8 cellular contexts compared by ENCODE assay signal in genomic region chr19:46600393-46601317, GRCh38. TPM values are rescaled to one million over a fixed set of nuclear protein-coding genes. Genes with fewer than 3 reads are reported as not detected.
DNase-seq lines count a peak whose midpoint lies in the region; ATAC-seq and TF ChIP-seq lines count a peak whose summit lies in the region.

No MANE protein-coding gene starts in this region.

- H3K9ac ChIP-seq in DND-41 (ENCODE audit: low read depth, low read length) (peak overlapping the region; percentile 93), KMS-11 (peak overlapping the region; percentile 99)

- peaks cover 45% of the 10 kb centered on the region for H3K79me2 ChIP-seq in DND-41 (ENCODE audit: insufficient read depth, low read length)
- peaks cover 32% of the 10 kb centered on the region; the same call in 1 of the 2 replicates for H3K79me2 ChIP-seq in KMS-11 (ENCODE audit: insufficient read depth, low read depth)

- H3K9me3 Mint-ChIP-seq in naive thymus-derived CD4-positive, alpha-beta T cell: peaks cover 0 to 20% (median 8%) of the 10 kb centered on the region in 11 donors
- H3K9me3 Mint-ChIP-seq in stimulated activated memory B cell treated with anti-CD40 and anti-IgM and Interleukin-4, amounts not matched to agents 10 μg/mL and 1 μg/mL and 100 μg/mL, for 72 hours: peaks cover 9% of the 10 kb centered on the region

- peak overlapping the region; percentile 95 for H2AFZ ChIP-seq in DND-41 (ENCODE audit: low read depth, low read length)
- peak overlapping the region; percentile 86 for H2AFZ ChIP-seq in KMS-11 (ENCODE audit: low read depth)

- H3K27me3 ChIP-seq in DND-41 (ENCODE audit: insufficient read depth, low read length, poor library complexity) (no peaks in the 10 kb centered on the region), KMS-11 (ENCODE audit: insufficient read depth, low read depth) (no peaks in the 10 kb centered on the region), Panc1 (ENCODE audit: control insufficient read depth, insufficient read depth, low read length) (no peaks in the 10 kb centered on the region)
- no peaks in the 10 kb centered on the region for H3K27me3 ChIP-seq in naive thymus-derived CD4-positive, alpha-beta T cell (ENCODE audit: control insufficient read depth in 2 of 2, insufficient read depth in 2 of 2, low read length in 2 of 2)

- CTCF ChIA-PET in Panc1 (lab: Charles Lee): interaction anchor here (0.6 kb wide), 1 partner anchor 30 kb away, joined by 3 read pairs; no protein-coding TSS in a partner anchor
- CTCF ChIA-PET in naive thymus-derived CD4-positive, alpha-beta T cell (lab: Charles Lee): interaction anchor here (0.9 to 3.7 kb wide), 6 partner anchors 11 to 92 kb away, joined by 3 to 17 read pairs (median 8); partner anchors contain the start of gene DACT3

- peak overlapping the region; percentile 100 for H3K27ac ChIP-seq in DND-41 (ENCODE audit: low read length)
- H3K27ac ChIP-seq in KMS-11: peak overlapping the region; percentile 98
- peak overlapping the region; percentile 95 for H3K27ac ChIP-seq in Panc1 (ENCODE audit: low read length)
- peak overlapping the region; percentile 99 for H3K27ac ChIP-seq in naive thymus-derived CD4-positive, alpha-beta T cell (ENCODE audit: low read depth, low read length)

- H3K4me1 Mint-ChIP-seq in naive thymus-derived CD4-positive, alpha-beta T cell: peaks cover 27 to 57% (median 46%) of the 10 kb centered on the region in 7 donors
- peaks cover 33% of the 10 kb centered on the region for H3K4me1 Mint-ChIP-seq in stimulated activated memory B cell treated with anti-CD40 and anti-IgM and Interleukin-4, amounts not matched to agents 10 μg/mL and 1 μg/mL and 100 μg/mL, for 72 hours

- DNase-seq in DND-41 (peak; percentile 98), Panc1 (ENCODE audit: low read depth, low spot score) (peak; percentile 78), fibroblast of mammary gland (ENCODE audit: low read depth) (peak; percentile 97)
- peak; percentile 94 to 95 for DNase-seq in activated T-helper 1 cell treated with anti-CD3 and anti-CD28 coated beads, Interleukin-2, amount 50 U/mL, for 16 hours (ENCODE audit: low read depth in 1 of 2, low spot score in 1 of 2)
- DNase-seq in naive thymus-derived CD4-positive, alpha-beta T cell: peak; percentile 96 to 99 (median 98)

- peaks cover 0 to 10% (median 0%) of the 10 kb centered on the region in 5 donors for H3K27me3 Mint-ChIP-seq in naive thymus-derived CD4-positive, alpha-beta T cell
- H3K27me3 Mint-ChIP-seq in stimulated activated memory B cell treated with anti-CD40 and anti-IgM and Interleukin-4, amounts not matched to agents 10 μg/mL and 1 μg/mL and 100 μg/mL, for 72 hours: no peaks in the 10 kb centered on the region

- POLR2A ChIA-PET in Panc1 (lab: Charles Lee): interaction anchor here (0.7 kb wide), 1 partner anchor 206 kb away, joined by 9 read pairs; no protein-coding TSS in a partner anchor
- POLR2A ChIA-PET in naive thymus-derived CD4-positive, alpha-beta T cell (lab: Charles Lee): interaction anchor here (0.6 to 4.5 kb wide), 18 partner anchors 11 to 1630 kb away, joined by 3 to 112 read pairs (median 5); partner anchors contain the start of genes ARHGAP35, DACT3, FKRP and PTGIR

- H3K9me3 ChIP-seq in DND-41 (ENCODE audit: insufficient read depth, low read length, severe bottlenecking): peaks cover 6% of the 10 kb centered on the region
- H3K9me3 ChIP-seq in Panc1 (ENCODE audit: control insufficient read depth, insufficient read depth, low read depth, low read length): peaks cover 3% of the 10 kb centered on the region; the same call in 1 of the 2 replicates
- H3K9me3 ChIP-seq in naive thymus-derived CD4-positive, alpha-beta T cell (ENCODE audit: control insufficient read depth in 2 of 3, low read length in 3 of 3): peaks cover 0 to 11% (median 0%) of the 10 kb centered on the region in 3 experiments

- TF ChIP-seq CTCF in DND-41 (IDR thresholded peaks at IDR 0.05; ENCODE audit: borderline replicate concordance, extremely low read depth, low read length, poor library complexity, severe bottlenecking) (peak; percentile 3), KMS-11 (conservative IDR thresholded peaks at IDR 0.05; ENCODE audit: low read depth, low read length) (no peak), Panc1 (IDR thresholded peaks at IDR 0.05) (no peak), fibroblast of mammary gland (conservative IDR thresholded peaks at IDR 0.05; ENCODE audit: control insufficient read depth, insufficient read depth, low read depth, low read length) (no peak)

- H3K36me3 Mint-ChIP-seq in naive thymus-derived CD4-positive, alpha-beta T cell: peaks cover 0 to 33% (median 6%) of the 10 kb centered on the region in 5 donors
- peaks cover 21% of the 10 kb centered on the region for H3K36me3 Mint-ChIP-seq in stimulated activated memory B cell treated with anti-CD40 and anti-IgM and Interleukin-4, amounts not matched to agents 10 μg/mL and 1 μg/mL and 100 μg/mL, for 72 hours

- peaks cover 34% of the 10 kb centered on the region for H3K36me3 ChIP-seq in DND-41 (ENCODE audit: insufficient read depth, low read length)
- H3K36me3 ChIP-seq in KMS-11 (ENCODE audit: insufficient read depth): no peaks in the 10 kb centered on the region
- H3K36me3 ChIP-seq in Panc1 (ENCODE audit: control insufficient read depth, insufficient read depth, low read length): no peaks in the 10 kb centered on the region; the same call in 1 of the 2 replicates
- peaks cover 0 to 15% (median 0%) of the 10 kb centered on the region in 3 experiments for H3K36me3 ChIP-seq in naive thymus-derived CD4-positive, alpha-beta T cell (ENCODE audit: control insufficient read depth in 2 of 3, insufficient read depth in 3 of 3, low read length in 3 of 3)

- H3K4me1 ChIP-seq in DND-41 (ENCODE audit: insufficient read depth, low read length): peaks cover 37% of the 10 kb centered on the region
- H3K4me1 ChIP-seq in KMS-11 (ENCODE audit: low read depth, poor library complexity, severe bottlenecking): peaks cover 21% of the 10 kb centered on the region
- H3K4me1 ChIP-seq in Panc1 (ENCODE audit: control insufficient read depth, insufficient read depth, low read length): peaks cover 14% of the 10 kb centered on the region
- H3K4me1 ChIP-seq in naive thymus-derived CD4-positive, alpha-beta T cell (ENCODE audit: control insufficient read depth in 2 of 2, insufficient read depth in 2 of 2, low read length in 2 of 2): peaks cover 15 to 30% of the 10 kb centered on the region in 2 donors

- peak overlapping the region; percentile 64 for H3K4me2 ChIP-seq in DND-41 (ENCODE audit: insufficient read depth, low read length)
- peak overlapping the region; percentile 30 for H3K4me2 ChIP-seq in KMS-11

- ATAC-seq in DND-41 (ENCODE audit: insufficient read depth, low read depth) (peak; percentile 88), GM21786 (IDR thresholded peaks at IDR 0.05; ENCODE audit: unreplicated experiment) (peak; percentile 72), Panc1 (peak; percentile 94)
- peak; percentile 91 for ATAC-seq in naive thymus-derived CD4-positive, alpha-beta T cell
- ATAC-seq in stimulated activated memory B cell treated with anti-CD40 and anti-IgM and Interleukin-4, amounts not matched to agents 10 μg/mL and 1 μg/mL and 100 μg/mL, for 72 hours: peak; percentile 95

- peak overlapping the region; percentile 95 to 100 (median 98) for H3K4me3 Mint-ChIP-seq in naive thymus-derived CD4-positive, alpha-beta T cell
- peak overlapping the region; percentile 92 for H3K4me3 Mint-ChIP-seq in stimulated activated memory B cell treated with anti-CD40 and anti-IgM and Interleukin-4, amounts not matched to agents 10 μg/mL and 1 μg/mL and 100 μg/mL, for 72 hours

- H3K27ac Mint-ChIP-seq in naive thymus-derived CD4-positive, alpha-beta T cell: peak overlapping the region; percentile 100
- H3K27ac Mint-ChIP-seq in stimulated activated memory B cell treated with anti-CD40 and anti-IgM and Interleukin-4, amounts not matched to agents 10 μg/mL and 1 μg/mL and 100 μg/mL, for 72 hours: peak overlapping the region; percentile 100

- H4K20me1 ChIP-seq in DND-41 (ENCODE audit: insufficient read depth, low read length) (peaks cover 37% of the 10 kb centered on the region), KMS-11 (ENCODE audit: insufficient read depth) (peaks cover 4% of the 10 kb centered on the region; the same call in 1 of the 2 replicates)

- in situ Hi-C loops in Panc1 (cut with HindIII; ENCODE audit: low pct_unique_long_range_greater_than_20kb, low sequenced_read_pairs): no loop called here

- intact Hi-C loops in Panc1 (cut with micrococcal nuclease; ENCODE audit: unreplicated experiment): no loop called here
- intact Hi-C loops in naive thymus-derived CD4-positive, alpha-beta T cell (cut with micrococcal nuclease): loop anchor here (1.0 to 10.0 kb wide), 16 partner anchors 11 to 1012 kb away; partner anchors contain the start of genes AP2S1 (in 2 of the 2), DACT3 (in 2 of the 2), FKRP (in 2 of the 2) and STRN4 (in 2 of the 2)

- TSS peak; percentile 90 for BruUV-seq in Panc1 (replicated peaks; lab: Mats Ljungman, UMichigan)

- peak overlapping the region; percentile 15 to 72; a peak in 3 of 4 replicates for H3K4me3 ChIP-seq in DND-41 (ENCODE audit: low read depth in 1 of 2, low read length in 2 of 2)
- no peak overlapping the region for H3K4me3 ChIP-seq in KMS-11 (IDR thresholded peaks at IDR 0.05; ENCODE audit: insufficient read depth, low read depth, low read length)
- H3K4me3 ChIP-seq in Panc1 (ENCODE audit: low read depth in 2 of 2, low read length in 2 of 2): peak overlapping the region; percentile 98 to 99
- H3K4me3 ChIP-seq in fibroblast of mammary gland (ENCODE audit: control insufficient read depth, low read depth, low read length): peak overlapping the region; percentile 100
- H3K4me3 ChIP-seq in naive thymus-derived CD4-positive, alpha-beta T cell (ENCODE audit: low read length): peak overlapping the region; percentile 69

RNA-seq across cellular contexts. Expression of gene CALM3, which starts 0.5 kb away (rescaled TPM):
- total RNA-seq in Panc1 (2021; ENCODE audit: unreplicated experiment): 212 TPM
- 249 TPM for polyA plus RNA-seq in Panc1 (2012; ENCODE audit: insufficient read length)
- total RNA-seq in naive thymus-derived CD4-positive, alpha-beta T cell: 100 to 1,000 TPM; 203 to 517 (median 266) TPM
- polyA plus RNA-seq in naive thymus-derived CD4-positive, alpha-beta T cell: 100 to 1,000 TPM; 242 to 254 TPM

RNA-seq across cellular contexts. Expression of gene PTGIR, which starts 24.2 kb away (rescaled TPM):
- total RNA-seq in Panc1 (2021; ENCODE audit: unreplicated experiment): 0.08 TPM
- polyA plus RNA-seq in Panc1 (2012; ENCODE audit: insufficient read length): not detected
- total RNA-seq in naive thymus-derived CD4-positive, alpha-beta T cell: 10 to 100 TPM in 1 of 5 experiments, 1 to 10 TPM in 4; 4.2 to 99.1 (median 4.9) TPM
- polyA plus RNA-seq in naive thymus-derived CD4-positive, alpha-beta T cell: 10 to 100 TPM in 1 of 2 donors, 1 to 10 TPM in 1; 5.1 to 13.2 TPM

RNA-seq across cellular contexts. Expression of gene GNG8, which starts 35.3 kb away (rescaled TPM):
- total RNA-seq in Panc1 (2021; ENCODE audit: unreplicated experiment): not detected
- not detected for polyA plus RNA-seq in Panc1 (2012; ENCODE audit: insufficient read length)
- 10 to 100 TPM in 1 of 5 experiments, 1 to 10 TPM in 1, not detected in 3; 3.2 to 12.3 TPM for total RNA-seq in naive thymus-derived CD4-positive, alpha-beta T cell
- 1 to 10 TPM in 1 of 2 donors, not detected in 1; 9.7 TPM for polyA plus RNA-seq in naive thymus-derived CD4-positive, alpha-beta T cell
